Comparison of ENCODE assay signal across 14 cellular contexts in the genomic region with DNA sequence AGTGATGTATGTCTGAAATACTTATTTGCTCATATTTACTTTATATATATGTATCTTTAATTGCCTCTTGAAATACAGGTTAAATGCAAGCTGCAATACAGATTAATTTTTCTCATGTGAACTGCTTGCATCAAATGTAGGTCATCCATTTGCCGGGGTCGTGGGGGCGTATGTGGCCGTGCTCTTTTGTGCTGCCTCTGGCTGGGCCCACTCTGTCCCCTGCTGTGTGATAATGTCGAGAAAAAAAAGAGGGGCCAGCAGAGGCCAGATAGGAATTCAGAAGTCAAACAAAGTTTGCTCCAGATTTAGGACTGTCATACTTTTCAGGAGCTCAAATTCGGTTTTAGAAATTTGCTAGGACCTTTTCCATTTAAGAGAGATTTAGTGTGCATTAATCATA.
"Had no signal": no experiment of that assay in that cellular context is flagged by ENCODE, and none has a peak within 500 bp of the region (broad histone marks: within the 10 kb centered on the region; RNA-seq: fewer than 3 reads in every experiment).

No MANE protein-coding gene starts in this region.

- H3K9me3 Mint-ChIP-seq: activated naive CD8-positive, alpha-beta T cell treated with anti-CD3 and anti-CD28 coated beads for 36 hours; stimulated activated memory B cell treated with anti-CD40 and anti-IgM and Interleukin-4, amounts not matched to agents 10 μg/mL and 1 μg/mL and 100 μg/mL, for 72 hours had no signal

- H3K27me3 ChIP-seq: body of pancreas, colonic mucosa, esophagus muscularis mucosa, neutrophil, thyroid gland, uterus had no signal

- DNase-seq: activated CD4-positive, alpha-beta T cell treated with anti-CD3 and anti-CD28 coated beads, Interleukin-2, amount 50 U/mL, for 1 hour; activated CD8-positive, alpha-beta memory T cell treated with anti-CD3 and anti-CD28 coated beads for 24 hours; activated naive CD8-positive, alpha-beta T cell treated with anti-CD3 and anti-CD28 coated beads for 36 hours; body of pancreas; central memory CD4-positive, alpha-beta T cell; colonic mucosa; hippocampal formation; kidney glomerular epithelial cell; thyroid gland; uterus had no signal

- H2AFZ ChIP-seq: parathyroid adenoma had no signal

- H3K9me3 ChIP-seq: body of pancreas, colonic mucosa, esophagus muscularis mucosa, neutrophil, thyroid gland, uterus had no signal

- H3K4me1 ChIP-seq: body of pancreas, colonic mucosa, parathyroid adenoma had no signal

- H3K27ac Mint-ChIP-seq: activated naive CD8-positive, alpha-beta T cell treated with anti-CD3 and anti-CD28 coated beads for 36 hours; stimulated activated memory B cell treated with anti-CD40 and anti-IgM and Interleukin-4, amounts not matched to agents 10 μg/mL and 1 μg/mL and 100 μg/mL, for 72 hours had no signal

- H3K9ac ChIP-seq: parathyroid adenoma had no signal

- H3K4me3 Mint-ChIP-seq: activated naive CD8-positive, alpha-beta T cell treated with anti-CD3 and anti-CD28 coated beads for 36 hours; stimulated activated memory B cell treated with anti-CD40 and anti-IgM and Interleukin-4, amounts not matched to agents 10 μg/mL and 1 μg/mL and 100 μg/mL, for 72 hours had no signal

- H3K27me3 Mint-ChIP-seq: activated naive CD8-positive, alpha-beta T cell treated with anti-CD3 and anti-CD28 coated beads for 36 hours; stimulated activated memory B cell treated with anti-CD40 and anti-IgM and Interleukin-4, amounts not matched to agents 10 μg/mL and 1 μg/mL and 100 μg/mL, for 72 hours had no signal

- ATAC-seq: body of pancreas; stimulated activated memory B cell treated with anti-CD40 and anti-IgM and Interleukin-4, amounts not matched to agents 10 μg/mL and 1 μg/mL and 100 μg/mL, for 72 hours had no signal

- H3K36me3 ChIP-seq: colonic mucosa, esophagus muscularis mucosa, neutrophil, thyroid gland, uterus had no signal

- H3K79me2 ChIP-seq: parathyroid adenoma had no signal

- H3K27ac ChIP-seq: body of pancreas, colonic mucosa, esophagus muscularis mucosa, neutrophil, parathyroid adenoma, thyroid gland, uterus had no signal

- H3K4me3 ChIP-seq: body of pancreas, colonic mucosa, esophagus muscularis mucosa, thyroid gland, uterus had no signal

- H3K4me1 Mint-ChIP-seq: activated naive CD8-positive, alpha-beta T cell treated with anti-CD3 and anti-CD28 coated beads for 36 hours; stimulated activated memory B cell treated with anti-CD40 and anti-IgM and Interleukin-4, amounts not matched to agents 10 μg/mL and 1 μg/mL and 100 μg/mL, for 72 hours had no signal
